ENCODE assay signal across 39 cellular contexts in genomic region chr20:40809361-40809760, GRCh38.
"Had no signal": no experiment of that assay in that cellular context is flagged by ENCODE, and none has a peak within 500 bp of the region (broad histone marks: within the 10 kb centered on the region; RNA-seq: fewer than 3 reads in every experiment).

No MANE protein-coding gene starts in this region.

- H3K27me3 Mint-ChIP-seq: activated naive CD8-positive, alpha-beta T cell; activated naive CD8-positive, alpha-beta T cell treated with anti-CD3 and anti-CD28 coated beads for 36 hours had no signal

- H3K4me1 ChIP-seq: adrenal gland, ascending aorta, body of pancreas, breast epithelium had no signal

- ATAC-seq: activated naive CD4-positive, alpha-beta T cell treated with anti-CD3 and anti-CD28 coated beads, Interleukin-2, amount 50 U/mL, for 72 hours; activated naive CD8-positive, alpha-beta T cell treated with anti-CD3 and anti-CD28 coated beads, Interleukin-2, amount 50 U/mL, for 24 hours; activated T-cell treated with anti-CD3 and anti-CD28 coated beads, Interleukin-2, amount 50 U/mL, for 4 hours; activated T-cell treated with anti-CD3 and anti-CD28 coated beads, Interleukin-2, amount 50 U/mL, for 72 hours; activated T-helper 17 cell treated with anti-CD3 and anti-CD28 coated beads, Interleukin-2, amount 50 U/mL, for 72 hours; body of pancreas had no signal

- H3K4me1 Mint-ChIP-seq: activated naive CD4-positive, alpha-beta T cell treated with anti-CD3 and anti-CD28 coated beads, Interleukin-2, amount 10 ng/mL, durations not matched to agents 7 days and 5 days; activated naive CD4-positive, alpha-beta T cell treated with anti-CD3 and anti-CD28 coated beads, Interleukin-2, amount 50 U/mL, for 24 hours; activated naive CD8-positive, alpha-beta T cell treated with anti-CD3 and anti-CD28 coated beads for 36 hours; activated naive CD8-positive, alpha-beta T cell treated with anti-CD3 and anti-CD28 coated beads, Interleukin-2, amount 50 U/mL, for 24 hours; activated T-helper 17 cell treated with anti-CD3 and anti-CD28 coated beads, Interleukin-2, amount 50 U/mL, for 72 hours had no signal

- H3K4me3 ChIP-seq: adrenal gland, ascending aorta, body of pancreas, breast epithelium, cardiac muscle cell had no signal

- H3K9me3 ChIP-seq: adrenal gland, ascending aorta, body of pancreas, breast epithelium had no signal

- FAIRE-seq: astrocyte, bronchial epithelial cell had no signal

- H3K9me3 Mint-ChIP-seq: activated naive CD4-positive, alpha-beta T cell treated with anti-CD3 and anti-CD28 coated beads for 36 hours; activated naive CD4-positive, alpha-beta T cell treated with anti-CD3 and anti-CD28 coated beads, Interleukin-2, amount 10 ng/mL, durations not matched to agents 7 days and 5 days; activated naive CD4-positive, alpha-beta T cell treated with anti-CD3 and anti-CD28 coated beads, Interleukin-2, amount 50 U/mL, for 24 hours; activated naive CD4-positive, alpha-beta T cell treated with anti-CD3 and anti-CD28 coated beads, Interleukin-2, amount 50 U/mL, for 72 hours; activated naive CD8-positive, alpha-beta T cell treated with anti-CD3 and anti-CD28 coated beads for 36 hours; activated naive CD8-positive, alpha-beta T cell treated with anti-CD3 and anti-CD28 coated beads, Interleukin-2, amount 10 ng/mL, durations not matched to agents 7 days and 5 days; activated naive CD8-positive, alpha-beta T cell treated with anti-CD3 and anti-CD28 coated beads, Interleukin-2, amount 50 U/mL, for 24 hours; activated T-cell treated with anti-CD3 and anti-CD28 coated beads, Interleukin-2, amount 50 U/mL, for 24 hours; activated T-cell treated with anti-CD3 and anti-CD28 coated beads, Interleukin-2, amount 50 U/mL, for 4 hours; activated T-cell treated with anti-CD3 and anti-CD28 coated beads, Interleukin-2, amount 50 U/mL, for 72 hours; activated T-helper 1 cell treated with anti-CD3 and anti-CD28 coated beads, Interleukin-12 subunit alpha, Interleukin-12 subunit beta, Interleukin-2, Interleukin-4 antibody, amounts not matched to agents 30 ng/mL and 10 ng/mL and 1 ng/mL, durations not matched to agents 14 hours and 24 hours and 36 hours; activated T-helper 17 cell treated with anti-CD3 and anti-CD28 coated beads, Interleukin-2, amount 50 U/mL, for 72 hours; activated T-helper 2 cell treated with anti-CD3 and anti-CD28 coated beads, Interferon-gamma antibody, Interleukin-2, Interleukin-4, amounts not matched to agents 10 μg/mL and 5 μg/mL and 100 μg/mL, durations not matched to agents 14 hours and 24 hours and 36 hours; brain; central memory CD8-positive, alpha-beta T cell had no signal

- H3K36me3 ChIP-seq: adrenal gland, ascending aorta, brain microvascular endothelial cell, breast epithelium, cardiac muscle cell had no signal

- DNase-seq: activated effector memory CD4-positive, alpha-beta T cell treated with anti-CD3 and anti-CD28 coated beads, Interleukin-2, amount 50 U/mL, for 16 hours; activated effector memory CD4-positive, alpha-beta T cell treated with Interleukin-2 at 50 U/mL for 16 hours; activated gamma-delta T cell; activated gamma-delta T cell treated with Interleukin-2 at 50 U/mL for 16 hours; activated naive CD4-positive, alpha-beta T cell; activated naive CD4-positive, alpha-beta T cell treated with anti-CD3 and anti-CD28 coated beads for 36 hours; activated naive CD4-positive, alpha-beta T cell treated with anti-CD3 and anti-CD28 coated beads, Interleukin-2, amount 10 ng/mL, durations not matched to agents 7 days and 5 days; activated naive CD4-positive, alpha-beta T cell treated with anti-CD3 and anti-CD28 coated beads, Interleukin-2, amount 50 U/mL, for 16 hours; activated naive CD4-positive, alpha-beta T cell treated with Interleukin-2 at 50 U/mL for 16 hours; activated naive CD8-positive, alpha-beta T cell treated with anti-CD3 and anti-CD28 coated beads for 36 hours; activated naive CD8-positive, alpha-beta T cell treated with anti-CD3 and anti-CD28 coated beads, Interleukin-2, amount 10 ng/mL, durations not matched to agents 7 days and 5 days; activated naive CD8-positive, alpha-beta T cell treated with anti-CD3 and anti-CD28 coated beads, Interleukin-2, amount 50 U/mL, for 24 hours; activated T-cell treated with anti-CD3 and anti-CD28 coated beads, Interleukin-2, amount 50 U/mL, for 1 hour; activated T-cell treated with anti-CD3 and anti-CD28 coated beads, Interleukin-2, amount 50 U/mL, for 24 hours; activated T-cell treated with anti-CD3 and anti-CD28 coated beads, Interleukin-2, amount 50 U/mL, for 4 hours; activated T-cell treated with anti-CD3 and anti-CD28 coated beads, Interleukin-2, amount 50 U/mL, for 48 hours; activated T-cell treated with anti-CD3 and anti-CD28 coated beads, Interleukin-2, amount 50 U/mL, for 72 hours; amniotic stem cell; amygdala; aorta; body of pancreas; brain microvascular endothelial cell; caudate nucleus; central memory CD4-positive, alpha-beta T cell; cerebellar nuclear complex had no signal

- H3K27me3 ChIP-seq: ascending aorta, body of pancreas, brain microvascular endothelial cell, breast epithelium, cardiac muscle cell had no signal

- H3K27ac ChIP-seq: adrenal gland, ascending aorta, body of pancreas, brain microvascular endothelial cell, breast epithelium, cardiac muscle cell had no signal

- H3K36me3 Mint-ChIP-seq: activated naive CD4-positive, alpha-beta T cell treated with anti-CD3 and anti-CD28 coated beads, Interleukin-2, amount 10 ng/mL, durations not matched to agents 7 days and 5 days; activated naive CD4-positive, alpha-beta T cell treated with anti-CD3 and anti-CD28 coated beads, Interleukin-2, amount 50 U/mL, for 24 hours; activated naive CD4-positive, alpha-beta T cell treated with anti-CD3 and anti-CD28 coated beads, Interleukin-2, amount 50 U/mL, for 72 hours; activated naive CD8-positive, alpha-beta T cell; activated naive CD8-positive, alpha-beta T cell treated with anti-CD3 and anti-CD28 coated beads for 36 hours; activated naive CD8-positive, alpha-beta T cell treated with anti-CD3 and anti-CD28 coated beads, Interleukin-2, amount 10 ng/mL, durations not matched to agents 7 days and 5 days; brain had no signal

- H3K27ac Mint-ChIP-seq: activated naive CD4-positive, alpha-beta T cell treated with anti-CD3 and anti-CD28 coated beads for 36 hours; activated naive CD4-positive, alpha-beta T cell treated with anti-CD3 and anti-CD28 coated beads, Interleukin-2, amount 10 ng/mL, durations not matched to agents 7 days and 5 days; activated naive CD4-positive, alpha-beta T cell treated with anti-CD3 and anti-CD28 coated beads, Interleukin-2, amount 50 U/mL, for 24 hours; activated naive CD4-positive, alpha-beta T cell treated with anti-CD3 and anti-CD28 coated beads, Interleukin-2, amount 50 U/mL, for 72 hours; activated naive CD8-positive, alpha-beta T cell; activated naive CD8-positive, alpha-beta T cell treated with anti-CD3 and anti-CD28 coated beads for 36 hours; activated naive CD8-positive, alpha-beta T cell treated with anti-CD3 and anti-CD28 coated beads, Interleukin-2, amount 10 ng/mL, durations not matched to agents 7 days and 5 days; activated naive CD8-positive, alpha-beta T cell treated with anti-CD3 and anti-CD28 coated beads, Interleukin-2, amount 50 U/mL, for 24 hours; activated T-cell treated with anti-CD3 and anti-CD28 coated beads, Interleukin-2, amount 50 U/mL, for 24 hours; activated T-cell treated with anti-CD3 and anti-CD28 coated beads, Interleukin-2, amount 50 U/mL, for 72 hours; activated T-helper 1 cell treated with anti-CD3 and anti-CD28 coated beads, Interleukin-12 subunit alpha, Interleukin-12 subunit beta, Interleukin-2, Interleukin-4 antibody, amounts not matched to agents 30 ng/mL and 10 ng/mL and 1 ng/mL, durations not matched to agents 14 hours and 24 hours and 36 hours; activated T-helper 17 cell treated with anti-CD3 and anti-CD28 coated beads, Interleukin-2, amount 50 U/mL, for 72 hours; activated T-helper 2 cell treated with anti-CD3 and anti-CD28 coated beads, Interferon-gamma antibody, Interleukin-2, Interleukin-4, amounts not matched to agents 10 μg/mL and 5 μg/mL and 100 μg/mL, durations not matched to agents 14 hours and 24 hours and 36 hours; brain had no signal

- H3K4me3 Mint-ChIP-seq: activated naive CD4-positive, alpha-beta T cell treated with anti-CD3 and anti-CD28 coated beads for 36 hours; activated naive CD4-positive, alpha-beta T cell treated with anti-CD3 and anti-CD28 coated beads, Interleukin-2, amount 10 ng/mL, durations not matched to agents 7 days and 5 days; activated naive CD4-positive, alpha-beta T cell treated with anti-CD3 and anti-CD28 coated beads, Interleukin-2, amount 50 U/mL, for 24 hours; activated naive CD8-positive, alpha-beta T cell; activated naive CD8-positive, alpha-beta T cell treated with anti-CD3 and anti-CD28 coated beads for 36 hours; activated naive CD8-positive, alpha-beta T cell treated with anti-CD3 and anti-CD28 coated beads, Interleukin-2, amount 10 ng/mL, durations not matched to agents 7 days and 5 days; activated naive CD8-positive, alpha-beta T cell treated with anti-CD3 and anti-CD28 coated beads, Interleukin-2, amount 50 U/mL, for 24 hours; activated T-cell treated with anti-CD3 and anti-CD28 coated beads, Interleukin-2, amount 50 U/mL, for 24 hours; activated T-cell treated with anti-CD3 and anti-CD28 coated beads, Interleukin-2, amount 50 U/mL, for 4 hours; activated T-cell treated with anti-CD3 and anti-CD28 coated beads, Interleukin-2, amount 50 U/mL, for 72 hours; activated T-helper 1 cell treated with anti-CD3 and anti-CD28 coated beads, Interleukin-12 subunit alpha, Interleukin-12 subunit beta, Interleukin-2, Interleukin-4 antibody, amounts not matched to agents 30 ng/mL and 10 ng/mL and 1 ng/mL, durations not matched to agents 14 hours and 24 hours and 36 hours; activated T-helper 17 cell treated with anti-CD3 and anti-CD28 coated beads, Interleukin-2, amount 50 U/mL, for 72 hours; brain; central memory CD8-positive, alpha-beta T cell had no signal
